15 cellular contexts compared by ENCODE assay signal in genomic region chr17:73365934-73366623, GRCh38. TPM values are rescaled to one million over a fixed set of nuclear protein-coding genes. Genes with fewer than 3 reads are reported as not detected.
DNase-seq lines count a peak whose midpoint lies in the region; ATAC-seq, FAIRE-seq and TF ChIP-seq lines count a peak whose summit lies in the region.
"Had no signal": no experiment of that assay in that cellular context is flagged by ENCODE, and none has a peak within 500 bp of the region (broad histone marks: within the 10 kb centered on the region; RNA-seq: fewer than 3 reads in every experiment).

No MANE protein-coding gene starts in this region.

- no peak overlapping the region; the same call in 1 of the 2 replicates for H3K18ac ChIP-seq in H1 (ENCODE audit: extremely low read depth, low read length)
- no peak overlapping the region for H3K18ac ChIP-seq in mesenchymal stem cell (ENCODE audit: low read depth in 1 of 2, low read length in 2 of 2)

- H3K4me3 ChIP-seq in HUES64 (ENCODE audit: low read length) (no peak overlapping the region), H1 (ENCODE audit: extremely low read depth in 1 of 4, insufficient read depth in 2 of 4, low read depth in 3 of 4, low read length in 4 of 4) (no peak overlapping the region), mesenchymal stem cell (ENCODE audit: insufficient read depth in 1 of 2, low read depth in 1 of 2, low read length in 2 of 2) (peak overlapping the region in 1 of 2 experiments; percentile 37), testis (no peak overlapping the region)
- H3K4me3 ChIP-seq: hepatocyte had no signal

- H2AK5ac ChIP-seq in H1 (ENCODE audit: low read depth, low read length) (0 out of 2 replicates have a peak overlapping the region, but pooled peaks have one; percentile 60), mesenchymal stem cell (ENCODE audit: low read length, severe bottlenecking) (no peak overlapping the region)

- H3K23ac ChIP-seq in H1 (ENCODE audit: insufficient read length), result no peak overlapping the region
- no peak overlapping the region for H3K23ac ChIP-seq in mesenchymal stem cell (ENCODE audit: low read length in 2 of 2)

- H3K23me2 ChIP-seq in H1 (ENCODE audit: low read depth, low read length), result peaks cover under 1% of the 10 kb centered on the region; the same call in 1 of the 2 replicates

- no peaks in the 10 kb centered on the region for H3K79me2 ChIP-seq in H1 (ENCODE audit: control insufficient read depth in 1 of 2, insufficient read depth in 2 of 2, low read length in 2 of 2)
- H3K79me2 ChIP-seq: hepatocyte had no signal

- no peaks in the 10 kb centered on the region for H3K9me3 ChIP-seq in HUES64 (ENCODE audit: insufficient read depth, low read depth, low read length)
- no peaks in the 10 kb centered on the region for H3K9me3 ChIP-seq in H1 (ENCODE audit: insufficient read depth in 2 of 2, low read depth in 1 of 2, low read length in 1 of 2)
- H3K9me3 ChIP-seq in mesenchymal stem cell (ENCODE audit: control insufficient read depth, low read length), result no peaks in the 10 kb centered on the region
- H3K9me3 ChIP-seq in testis, result no peaks in the 10 kb centered on the region

- no peak overlapping the region; the same call in 1 of the 2 replicates for H4K8ac ChIP-seq in H1 (ENCODE audit: extremely low read depth, insufficient read depth, low read length)
- peak overlapping the region; percentile 74 for H4K8ac ChIP-seq in mesenchymal stem cell (ENCODE audit: low read length)

- H3K14ac ChIP-seq in H1 (ENCODE audit: insufficient read length), result no peak overlapping the region
- no peak overlapping the region for H3K14ac ChIP-seq in mesenchymal stem cell (ENCODE audit: low read length in 2 of 2)

- H3K36me3 ChIP-seq in HUES64 (ENCODE audit: insufficient read depth, low read length) (no peaks in the 10 kb centered on the region), H1 (ENCODE audit: control insufficient read depth in 2 of 4, insufficient read depth in 4 of 4, low read length in 3 of 4) (no peaks in the 10 kb centered on the region), mesenchymal stem cell (ENCODE audit: control insufficient read depth in 1 of 2, insufficient read depth in 2 of 2, low read depth in 1 of 2, low read length in 2 of 2) (no peaks in the 10 kb centered on the region), testis (ENCODE audit: low read depth, missing control alignments) (no peaks in the 10 kb centered on the region)

- H2BK5ac ChIP-seq in H1 (ENCODE audit: low read depth, low read length) (peak overlapping the region; percentile 73; the same call in 1 of the 2 replicates), mesenchymal stem cell (ENCODE audit: low read depth, low read length, poor library complexity, severe bottlenecking) (no peak overlapping the region)

- H4K5ac ChIP-seq in H1 (ENCODE audit: insufficient read length, low read depth, low read length), result no peak overlapping the region

- TF ChIP-seq EP300 in H1 (IDR thresholded peaks at IDR 0.05; ENCODE audit: borderline replicate concordance in 1 of 2, low read depth in 2 of 2, low read length in 2 of 2), result no peak

- H2BK120ac ChIP-seq in H1 (replicated peaks; ENCODE audit: low read depth, low read length) (no peak overlapping the region), mesenchymal stem cell (ENCODE audit: low read depth, low read length) (no peak overlapping the region)

- H3K27me3 ChIP-seq in HUES64 (ENCODE audit: insufficient read depth, low read length) (no peaks in the 10 kb centered on the region), H1 (replicated peaks in 1 of 4; ENCODE audit: control insufficient read depth in 3 of 4, extremely low read depth in 1 of 4, insufficient read depth in 3 of 4, low read length in 3 of 4) (no peaks in the 10 kb centered on the region), mesenchymal stem cell (ENCODE audit: control insufficient read depth in 1 of 2, insufficient read depth in 1 of 2, low read length in 2 of 2) (peaks cover 0 to 38% of the 10 kb centered on the region in 2 experiments), testis (no peaks in the 10 kb centered on the region)
- H3K27me3 ChIP-seq: hepatocyte had no signal

- H2BK12ac ChIP-seq in H1 (ENCODE audit: low read depth, low read length) (peak overlapping the region; percentile 75; the same call in 1 of the 2 replicates), mesenchymal stem cell (ENCODE audit: low read length in 2 of 2) (no peak overlapping the region)

- no peak overlapping the region for H3K56ac ChIP-seq in H1 (replicated peaks; ENCODE audit: insufficient read length, low read depth, low read length)

- TF ChIP-seq POLR2A in H1 (IDR thresholded peaks at IDR 0.05; ENCODE audit: control extremely low read depth in 1 of 2, low read depth in 2 of 2, low read length in 2 of 2), result no peak
- no peak for TF ChIP-seq POLR2A in testis (IDR thresholded peaks at IDR 0.05)
- no peak for TF ChIP-seq POLR2A in GM18505 (IDR thresholded peaks at IDR 0.05; ENCODE audit: borderline replicate concordance, extremely low read depth, insufficient read depth, insufficient read length)

- H2AFZ ChIP-seq in H1 (ENCODE audit: low read length) (no peak overlapping the region), mesenchymal stem cell (ENCODE audit: low read depth, low read length) (no peak overlapping the region)
- H2AFZ ChIP-seq: hepatocyte had no signal

- no peaks in the 10 kb centered on the region for H4K20me1 ChIP-seq in H1 (replicated peaks in 1 of 2; ENCODE audit: control insufficient read depth in 1 of 2, insufficient read depth in 2 of 2, low read length in 2 of 2)

- CTCF ChIA-PET in H1 (lab: Charles Lee; ENCODE audit: partially characterized antibody), result interaction anchor here (0.9 to 16.5 kb wide), 11 partner anchors 11 to 641 kb away, joined by 3 to 439 read pairs (median 4); partner anchors contain the start of gene CPSF4L

- ATAC-seq in GM18505 (IDR thresholded peaks at IDR 0.05; ENCODE audit: unreplicated experiment), result no peak

- TF ChIP-seq CTCF in H1 (IDR thresholded peaks at IDR 0.05; ENCODE audit: control extremely low read depth in 1 of 3, insufficient read depth in 1 of 3, low read depth in 1 of 3, low read length in 3 of 3), result no peak
- no peak for TF ChIP-seq CTCF in testis (IDR thresholded peaks at IDR 0.05)

- DNase-seq in H1 (ENCODE audit: low read depth in 1 of 2, low spot score in 2 of 2) (no peak), mesenchymal stem cell (no peak), testis (peak; percentile 50), mesenteric fat pad (ENCODE audit: low spot score) (no peak), hippocampal formation (lab: John Stamatoyannopoulos, UW) (no peak), kidney tubule cell (ENCODE audit: low spot score) (no peak)
- DNase-seq: activated CD4-positive, alpha-beta memory T cell treated with anti-CD3 and anti-CD28 coated beads for 36 hours; activated naive CD4-positive, alpha-beta T cell treated with anti-CD3 and anti-CD28 coated beads, Interleukin-2, amount 50 U/mL, for 16 hours; effector CD8-positive, alpha-beta T cell; NCI-H1105; NCI-H82 had no signal

- peaks cover 26% of the 10 kb centered on the region for H3K4me1 ChIP-seq in HUES64 (ENCODE audit: insufficient read depth, low read length)
- H3K4me1 ChIP-seq in H1 (replicated peaks in 1 of 4; ENCODE audit: control insufficient read depth in 3 of 4, insufficient read depth in 4 of 4, low read length in 3 of 4), result peaks cover 0 to 34% (median 20%) of the 10 kb centered on the region in 4 experiments; a peak in 6 of 7 replicates
- peaks cover 19% of the 10 kb centered on the region for H3K4me1 ChIP-seq in mesenchymal stem cell (ENCODE audit: control insufficient read depth, insufficient read depth, low read depth, low read length)
- peaks cover 32% of the 10 kb centered on the region for H3K4me1 ChIP-seq in testis

- 0 out of 2 replicates have a peak overlapping the region, but pooled peaks have one; percentile 92 for H2BK15ac ChIP-seq in H1 (ENCODE audit: low read length)
- no peak overlapping the region for H2BK15ac ChIP-seq in mesenchymal stem cell (ENCODE audit: low read depth, poor library complexity, severe bottlenecking)

- TF ChIP-seq RAD21 in H1 (IDR thresholded peaks at IDR 0.05 in 1 of 2, conservative IDR thresholded peaks at IDR 0.05 in 1 of 2; ENCODE audit: low read depth in 2 of 2, low read length in 2 of 2), result no peak

- POLR2A ChIA-PET in H1 (lab: Charles Lee; ENCODE audit: partially characterized antibody), result interaction anchor here (1.2 to 1.4 kb wide), 2 partner anchors 23 to 110 kb away, joined by 4 read pairs; no protein-coding TSS in a partner anchor

- no peak overlapping the region for H3K4me2 ChIP-seq in H1 (ENCODE audit: insufficient read depth in 1 of 2, low read depth in 2 of 2, low read length in 2 of 2)
- no peak overlapping the region for H3K4me2 ChIP-seq in mesenchymal stem cell (ENCODE audit: low read length, poor library complexity, severe bottlenecking)
- H3K4me2 ChIP-seq: hepatocyte had no signal

- 0 out of 2 replicates have a peak overlapping the region, but pooled peaks have one; percentile 72 for H2BK20ac ChIP-seq in H1 (ENCODE audit: low read length)

- peak overlapping the region; percentile 66 for H4K91ac ChIP-seq in H1 (replicated peaks; ENCODE audit: insufficient read length, low read length)
- H4K91ac ChIP-seq in mesenchymal stem cell (ENCODE audit: low read length), result peak overlapping the region; percentile 34

- intact Hi-C loops in testis (cut with DNase I; ENCODE audit: low total_unique reads), result loop anchor here (5.0 kb wide), 1 partner anchor 109 kb away; no protein-coding TSS in a partner anchor

- H3K79me1 ChIP-seq in H1 (ENCODE audit: low read depth, low read length) (no peaks in the 10 kb centered on the region), mesenchymal stem cell (replicated peaks; ENCODE audit: low read length, poor library complexity, severe bottlenecking) (no peaks in the 10 kb centered on the region)

- no peak for FAIRE-seq in H1 (lab: Jason Lieb, UNC)

- H3K4ac ChIP-seq in H1 (replicated peaks; ENCODE audit: insufficient read length, low read depth, low read length) (peak overlapping the region; percentile 25), mesenchymal stem cell (ENCODE audit: low read depth in 1 of 2, low read length in 2 of 2) (no peak overlapping the region)

- H3K9ac ChIP-seq in HUES64 (ENCODE audit: low read depth, low read length), result no peak overlapping the region; the same call in 1 of the 2 replicates
- no peak overlapping the region for H3K9ac ChIP-seq in H1 (replicated peaks in 1 of 4; ENCODE audit: extremely low read depth in 1 of 4, low read depth in 3 of 4, low read length in 3 of 4)
- peak overlapping the region; percentile 43 for H3K9ac ChIP-seq in mesenchymal stem cell (ENCODE audit: low read length)

- H3K27ac ChIP-seq in HUES64 (ENCODE audit: low read depth, low read length) (0 out of 2 replicates have a peak overlapping the region, but pooled peaks have one; percentile 6), H1 (ENCODE audit: low read depth, low read length) (no peak overlapping the region), mesenchymal stem cell (ENCODE audit: low read length, poor library complexity, severe bottlenecking) (no peak overlapping the region), testis (peak overlapping the region; percentile 31 to 86)
- H3K27ac ChIP-seq: hepatocyte, HL-60 had no signal

- WGBS in HUES64, result 61% methylated on average over 21 of the region's 21 CpGs
- 71% methylated on average over 21 of the region's 21 CpGs; no CpG with 5 or more reads in 1 of the 2 experiments for WGBS in H1 (ENCODE audit: extremely low coverage in 1 of 2, insufficient coverage in 1 of 2, insufficient read length in 1 of 2, insufficient replicate concordance in 2 of 2, low coverage in 1 of 2, low lambda C conversion rate in 2 of 2, missing lambda C conversion rate in 1 of 2), 2 experiments
- WGBS in mesenchymal stem cell, result 50% methylated on average over 21 of the region's 21 CpGs
- 38 to 48% methylated on average over 20 to 21 of the region's 21 CpGs for WGBS in testis, 2 donors

RNA-seq across cellular contexts. Expression of gene CDC42EP4, which starts 54.3 kb away (rescaled TPM):
- polyA plus RNA-seq in HUES64 (2013, experiment 1 of 2), result 16.1 TPM
- 20.4 TPM for polyA plus RNA-seq in HUES64 (2013, experiment 2 of 2)
- total RNA-seq in H1 (2021; fragmentation: NEBNext Ultra II Directional; extraction: Animal tissue kit (Norgen Biotek cat#: 25700)), result 12.6 and 13.1 TPM in 2 replicates
- 8.8 and 13.9 TPM in 2 replicates for polyA plus RNA-seq in H1 (2011; rRNA removed)
- polyA plus RNA-seq in H1 (2011; cell fraction: cytosol; rRNA removed), result 10.7 TPM
- 12.2 TPM for polyA plus RNA-seq in H1 (2011; cell fraction: nucleus; rRNA removed)
- 8.2 to 11.6 TPM (median 10.3 TPM) in 4 replicates for polyA plus RNA-seq in H1 (2012, experiment 1 of 2)
- polyA plus RNA-seq in H1 (2012, experiment 2 of 2), result 11.4 TPM
- polyA plus RNA-seq in H1 (2013, experiment 1 of 2), result 6.2 TPM
- 6.5 TPM for polyA plus RNA-seq in H1 (2013, experiment 2 of 2)
- 10.9 and 12.7 TPM in 2 replicates for polyA minus RNA-seq in H1 (2011; rRNA and poly(A)+ RNA removed)
- polyA minus RNA-seq in H1 (2011; cell fraction: cytosol; rRNA and poly(A)+ RNA removed), result 13.9 TPM
- 19.5 TPM for polyA minus RNA-seq in H1 (2011; cell fraction: nucleus; rRNA and poly(A)+ RNA removed)
- polyA plus RNA-seq in mesenchymal stem cell (2013, experiment 1 of 2), result 26.3 TPM
- polyA plus RNA-seq in mesenchymal stem cell (2013, experiment 2 of 2), result 26.1 TPM
- 100 to 1,000 TPM; 103 to 140 TPM for total RNA-seq in testis
- polyA plus RNA-seq in testis (ENCODE audit: insufficient read depth, low read depth, low replicate concordance), result 55.9 TPM
- 207 TPM for total RNA-seq in mesenteric fat pad

Comparison
In these comparisons a context has a peak if more than half of its experiments do, and no peak if none do; other contexts are left out.
1. H3K27ac ChIP-seq: peak in HUES64 (single experiment) and testis (2 of 2); none in H1 (single experiment) and mesenchymal stem cell (single experiment).